Comparison of ENCODE assay signal across 23 cellular contexts in the genomic region with DNA sequence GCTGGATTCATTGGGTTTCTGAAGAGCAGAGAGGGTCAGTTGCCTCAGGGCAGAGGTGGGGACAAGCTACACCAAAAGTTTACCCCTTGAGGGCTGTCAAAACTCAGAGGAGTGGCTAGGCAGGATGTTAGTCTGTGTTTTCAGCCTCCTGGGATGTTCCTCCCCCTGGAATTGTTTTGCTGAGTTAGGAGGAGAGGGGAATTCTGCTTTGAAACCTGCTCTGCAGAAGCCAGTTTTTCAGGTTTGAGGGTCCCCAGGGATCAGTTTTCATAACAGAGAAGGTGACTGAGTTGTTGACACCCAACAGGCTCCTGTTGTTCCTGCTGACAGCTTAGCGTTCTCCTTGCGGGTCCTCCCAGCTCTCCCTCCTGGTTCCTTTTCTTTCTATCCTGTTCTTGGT.
"Had no signal": no experiment of that assay in that cellular context is flagged by ENCODE, and none has a peak within 500 bp of the region (broad histone marks: within the 10 kb centered on the region; RNA-seq: fewer than 3 reads in every experiment).

No MANE protein-coding gene starts in this region.

- H3K27ac Mint-ChIP-seq: effector memory CD8-positive, alpha-beta T cell; memory B cell; natural killer cell; stimulated activated effector memory CD8-positive, alpha-beta T cell treated with anti-CD3 and anti-CD28 coated beads, Interleukin-12 subunit alpha, Interleukin-12 subunit beta, amount 100 ng/mL, for 72 hours had no signal

- DNase-seq: cortex of kidney; effector memory CD8-positive, alpha-beta T cell; foreskin fibroblast; gastrocnemius medialis; head of caudate nucleus; kidney; natural killer cell; occipital lobe; ovary; posterior cingulate gyrus; psoas muscle; right cardiac atrium; sigmoid colon; stimulated activated CD4-positive, alpha-beta T cell treated with anti-CD3 and anti-CD28 coated beads, Interleukin-2, amount 100 ng/mL, for 24 hours; stimulated activated CD4-positive, alpha-beta T cell treated with anti-CD3 and anti-CD28 coated beads, Interleukin-4, amount 100 ng/mL, for 24 hours; stimulated activated naive CD4-positive, alpha-beta T cell treated with Interleukin-2 at 50 U/mL for 16 hours; stomach; tibial artery; upper lobe of right lung; uterus had no signal

- ATAC-seq: effector memory CD8-positive, alpha-beta T cell; gastrocnemius medialis; left lobe of liver; natural killer cell; psoas muscle; right cardiac atrium; stimulated activated effector memory CD8-positive, alpha-beta T cell treated with anti-CD3 and anti-CD28 coated beads, Interleukin-12 subunit alpha, Interleukin-12 subunit beta, amount 100 ng/mL, for 72 hours; upper lobe of right lung had no signal

- H3K4me3 Mint-ChIP-seq: effector memory CD8-positive, alpha-beta T cell; memory B cell; natural killer cell; stimulated activated effector memory CD8-positive, alpha-beta T cell treated with anti-CD3 and anti-CD28 coated beads, Interleukin-12 subunit alpha, Interleukin-12 subunit beta, amount 100 ng/mL, for 72 hours had no signal

- H3K36me3 Mint-ChIP-seq: memory B cell; stimulated activated effector memory CD8-positive, alpha-beta T cell treated with anti-CD3 and anti-CD28 coated beads, Interleukin-12 subunit alpha, Interleukin-12 subunit beta, amount 100 ng/mL, for 72 hours had no signal

- H3K4me1 Mint-ChIP-seq: memory B cell; natural killer cell; stimulated activated effector memory CD8-positive, alpha-beta T cell treated with anti-CD3 and anti-CD28 coated beads, Interleukin-12 subunit alpha, Interleukin-12 subunit beta, amount 100 ng/mL, for 72 hours had no signal
